ENCODE assay signal across 7 cellular contexts in the genomic region with DNA sequence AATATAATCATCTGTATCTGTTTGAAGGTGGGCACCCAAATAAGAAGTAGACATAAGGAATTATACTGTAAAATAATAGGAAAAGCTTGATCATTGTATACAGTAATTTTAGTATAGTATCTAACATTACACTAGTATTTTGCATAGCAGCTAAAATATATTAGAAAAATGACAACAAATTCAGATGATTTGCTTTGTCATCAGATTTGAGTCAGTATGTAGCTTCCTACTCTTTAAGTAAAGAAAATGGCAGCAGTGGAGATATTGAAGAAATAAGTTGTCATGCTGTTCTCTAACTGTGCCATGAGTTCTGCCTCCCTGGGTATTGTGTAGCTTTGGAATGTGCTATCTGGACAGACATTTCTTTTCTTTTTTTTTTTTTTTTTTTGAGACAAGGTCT.
"Had no signal": no experiment of that assay in that cellular context is flagged by ENCODE, and none has a peak within 500 bp of the region (broad histone marks: within the 10 kb centered on the region; RNA-seq: fewer than 3 reads in every experiment).

No MANE protein-coding gene starts in this region.

- H3K27ac Mint-ChIP-seq: IgD-negative memory B cell had no signal

- FAIRE-seq: HTR-8/SVneo had no signal

- DNase-seq: Karpas-422, KBM-7, KG1 had no signal

- H3K9me3 Mint-ChIP-seq: IgD-negative memory B cell had no signal

- H3K4me2 ChIP-seq: KMS-11 had no signal

- H3K4me3 Mint-ChIP-seq: IgD-negative memory B cell had no signal

- H3K27ac ChIP-seq: HL-60, KMS-11 had no signal

- H3K9ac ChIP-seq: KMS-11 had no signal

- H3K36me3 Mint-ChIP-seq: IgD-negative memory B cell had no signal
